13 cellular contexts compared by ENCODE assay signal in the genomic region with DNA sequence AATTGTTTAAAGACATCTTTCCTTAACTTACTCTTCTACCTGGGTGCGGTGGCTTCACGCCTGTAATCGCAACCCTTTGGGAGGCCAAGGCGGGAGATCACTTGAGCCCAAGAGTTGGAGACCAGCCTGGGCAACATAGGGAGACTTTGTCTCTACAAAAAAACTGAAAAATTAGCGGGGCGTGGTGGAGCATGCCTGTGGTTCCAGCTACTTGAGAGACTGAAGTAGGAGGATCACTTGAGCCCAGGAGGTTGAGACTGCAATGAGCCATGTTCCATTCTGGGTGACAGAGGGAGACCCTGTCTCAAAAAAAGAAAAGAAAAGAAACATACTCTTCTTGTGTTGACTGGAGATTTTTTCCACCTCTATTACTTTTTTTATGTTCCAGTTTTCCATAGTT.
"Had no signal": no experiment of that assay in that cellular context is flagged by ENCODE, and none has a peak within 500 bp of the region (broad histone marks: within the 10 kb centered on the region; RNA-seq: fewer than 3 reads in every experiment).

No MANE protein-coding gene starts in this region.

- H3K9me3 ChIP-seq: stomach, uterus had no signal

- H3K27me3 ChIP-seq: stomach, uterus had no signal

- H3K4me1 Mint-ChIP-seq: activated B cell treated with CpG ODN at 0.5 μM for 24 hours; activated CD4-positive, alpha-beta T cell treated with anti-CD3 and anti-CD28 coated beads, Interleukin-2, amount 10 ng/mL, durations not matched to agents 7 days and 5 days; activated naive CD4-positive, alpha-beta T cell treated with anti-CD3 and anti-CD28 coated beads, Interleukin-2, amount 50 U/mL, for 24 hours had no signal

- H3K36me3 ChIP-seq: stomach, uterus had no signal

- H3K4me1 ChIP-seq: uterus had no signal

- H3K27ac Mint-ChIP-seq: activated B cell treated with CpG ODN at 0.5 μM for 24 hours; activated CD4-positive, alpha-beta T cell treated with anti-CD3 and anti-CD28 coated beads, Interleukin-2, amount 10 ng/mL, durations not matched to agents 7 days and 5 days; activated naive CD4-positive, alpha-beta T cell treated with anti-CD3 and anti-CD28 coated beads, Interleukin-2, amount 50 U/mL, for 24 hours had no signal

- H3K4me3 Mint-ChIP-seq: activated B cell treated with CpG ODN at 0.5 μM for 24 hours; activated CD4-positive, alpha-beta T cell treated with anti-CD3 and anti-CD28 coated beads, Interleukin-2, amount 10 ng/mL, durations not matched to agents 7 days and 5 days; activated naive CD4-positive, alpha-beta T cell treated with anti-CD3 and anti-CD28 coated beads, Interleukin-2, amount 50 U/mL, for 24 hours had no signal

- H3K9me3 Mint-ChIP-seq: activated B cell treated with CpG ODN at 0.5 μM for 24 hours; activated CD4-positive, alpha-beta T cell treated with anti-CD3 and anti-CD28 coated beads, Interleukin-2, amount 10 ng/mL, durations not matched to agents 7 days and 5 days; activated naive CD4-positive, alpha-beta T cell treated with anti-CD3 and anti-CD28 coated beads, Interleukin-2, amount 50 U/mL, for 24 hours had no signal

- H3K4me3 ChIP-seq: lung, stomach, uterus had no signal

- H3K27ac ChIP-seq: stomach, uterus had no signal

- DNase-seq: activated B cell treated with CpG ODN at 0.5 μM for 24 hours; activated CD4-positive, alpha-beta T cell treated with anti-CD3 and anti-CD28 coated beads, Interleukin-2, amount 10 ng/mL, durations not matched to agents 7 days and 5 days; activated effector memory CD4-positive, alpha-beta T cell treated with Interleukin-2 at 50 U/mL for 16 hours; cerebellar nuclear complex; dermis blood vessel endothelial cell; erythroblast; hippocampal formation; left cardiac atrium; stimulated activated CD4-positive, alpha-beta T cell treated with anti-CD3 and anti-CD28 coated beads, Interleukin-4, amount 100 ng/mL, for 24 hours; stomach; uterus had no signal

- H3K27me3 Mint-ChIP-seq: activated B cell treated with CpG ODN at 0.5 μM for 24 hours; activated CD4-positive, alpha-beta T cell treated with anti-CD3 and anti-CD28 coated beads, Interleukin-2, amount 10 ng/mL, durations not matched to agents 7 days and 5 days; activated naive CD4-positive, alpha-beta T cell treated with anti-CD3 and anti-CD28 coated beads, Interleukin-2, amount 50 U/mL, for 24 hours had no signal
